ENCODE assay signal across 10 cellular contexts in the genomic region with DNA sequence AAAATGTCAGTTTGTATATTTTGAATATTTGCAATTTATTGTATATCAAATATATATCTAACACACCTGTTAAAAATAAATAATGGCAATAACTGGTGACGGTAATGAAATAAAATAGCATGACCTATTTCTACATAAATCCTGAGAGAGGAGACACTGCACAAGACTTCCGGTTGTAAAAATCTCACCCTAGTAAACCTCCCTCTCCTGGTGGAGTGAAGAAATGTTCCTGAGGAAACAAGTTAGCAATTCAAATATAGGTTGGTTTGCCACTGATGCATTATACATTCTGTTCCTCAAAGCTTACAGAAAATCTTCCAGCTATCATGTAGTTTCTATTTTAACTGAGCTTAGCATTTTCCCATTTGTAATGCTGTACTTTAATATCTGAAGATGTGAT.
A peak's percentile ranks its signal among the peaks of the same experiment; 100 is the strongest.
DNase-seq lines count a peak whose midpoint lies in the region; ATAC-seq, FAIRE-seq and TF ChIP-seq lines count a peak whose summit lies in the region.
"Had no signal": no experiment of that assay in that cellular context is flagged by ENCODE, and none has a peak within 500 bp of the region (broad histone marks: within the 10 kb centered on the region; RNA-seq: fewer than 3 reads in every experiment).

No MANE protein-coding gene starts in this region.

- H3K27ac ChIP-seq in esophagus squamous epithelium: no peak overlapping the region

- no peak for TF ChIP-seq POLR2A in GM12891 (IDR thresholded peaks at IDR 0.05; ENCODE audit: low read depth, low read length)
- no peak for TF ChIP-seq POLR2A in esophagus squamous epithelium (IDR thresholded peaks at IDR 0.05)

- H3K27me3 ChIP-seq in esophagus squamous epithelium: no peaks in the 10 kb centered on the region

- no peaks in the 10 kb centered on the region for H3K4me1 Mint-ChIP-seq in CD14-positive monocyte
- H3K4me1 Mint-ChIP-seq in glutamatergic neuron (ENCODE audit: low read depth, unreplicated experiment): peaks cover 3% of the 10 kb centered on the region
- no peaks in the 10 kb centered on the region for H3K4me1 Mint-ChIP-seq in natural killer cell treated with Interleukin-12 subunit alpha and Interleukin-12 subunit beta and Interleukin-15 and Interleukin-18, amount 100 ng/mL, for 72 hours (ENCODE audit: low read depth in 2 of 2)

- H3K9me3 Mint-ChIP-seq in CD14-positive monocyte: peaks cover 0 to 7% (median 0%) of the 10 kb centered on the region in 7 donors
- no peaks in the 10 kb centered on the region for H3K9me3 Mint-ChIP-seq in glutamatergic neuron (ENCODE audit: unreplicated experiment)
- peaks cover 9% of the 10 kb centered on the region for H3K9me3 Mint-ChIP-seq in natural killer cell treated with Interleukin-12 subunit alpha and Interleukin-12 subunit beta and Interleukin-15 and Interleukin-18, amount 100 ng/mL, for 72 hours

- H3K27me3 Mint-ChIP-seq in CD14-positive monocyte (ENCODE audit: low read depth in 3 of 3): peaks cover 1 to 2% (median 2%) of the 10 kb centered on the region in 3 donors
- H3K27me3 Mint-ChIP-seq in glutamatergic neuron (ENCODE audit: unreplicated experiment): no peaks in the 10 kb centered on the region
- no peaks in the 10 kb centered on the region for H3K27me3 Mint-ChIP-seq in natural killer cell treated with Interleukin-12 subunit alpha and Interleukin-12 subunit beta and Interleukin-15 and Interleukin-18, amount 100 ng/mL, for 72 hours

- H3K4me1 ChIP-seq in esophagus squamous epithelium: no peaks in the 10 kb centered on the region

- no peak overlapping the region for H3K27ac Mint-ChIP-seq in CD14-positive monocyte
- H3K27ac Mint-ChIP-seq in glutamatergic neuron (ENCODE audit: unreplicated experiment): no peak overlapping the region
- H3K27ac Mint-ChIP-seq in natural killer cell treated with Interleukin-12 subunit alpha and Interleukin-12 subunit beta and Interleukin-15 and Interleukin-18, amount 100 ng/mL, for 72 hours: no peak overlapping the region

- no peak overlapping the region for H3K4me3 ChIP-seq in esophagus squamous epithelium

- H3K9me3 ChIP-seq in esophagus squamous epithelium: no peaks in the 10 kb centered on the region

- ATAC-seq in natural killer cell treated with Interleukin-12 subunit alpha and Interleukin-12 subunit beta and Interleukin-15 and Interleukin-18, amount 100 ng/mL, for 72 hours: no peak

- TF ChIP-seq CTCF in CD14-positive monocyte (IDR thresholded peaks at IDR 0.05) (peak; percentile 36), glutamatergic neuron (IDR thresholded peaks at IDR 0.05; ENCODE audit: partially characterized antibody, unreplicated experiment) (peak; percentile 36), esophagus squamous epithelium (IDR thresholded peaks at IDR 0.05) (peak in 3 of 6 experiments; percentile 16 to 48 (median 32))

- H3K36me3 ChIP-seq in esophagus squamous epithelium: no peaks in the 10 kb centered on the region

- intact Hi-C loops in CD14-positive monocyte (cut with micrococcal nuclease): no loop called here
- intact Hi-C loops in esophagus squamous epithelium (cut with DNase I): no loop called here

- DNase-seq in CD14-positive monocyte (ENCODE audit: low spot score): no peak
- DNase-seq in HPDE6-E6E7 (ENCODE audit: extremely low spot score): peak; percentile 45
- DNase-seq in OCI-M1 (lab: John Stamatoyannopoulos, UW): peak; percentile 86
- DNase-seq in glutamatergic neuron: no peak
- DNase-seq in GM12891 (ENCODE audit: insufficient read length, low spot score): no peak
- DNase-seq in esophagus squamous epithelium (lab: John Stamatoyannopoulos, UW): no peak
- no peak for DNase-seq in natural killer cell treated with Interleukin-12 subunit alpha and Interleukin-12 subunit beta and Interleukin-15 and Interleukin-18, amount 100 ng/mL, for 72 hours (ENCODE audit: low spot score)
- DNase-seq in islet precursor cell: no peak
- DNase-seq: EL; stimulated activated CD4-positive, alpha-beta T cell treated with anti-CD3 and anti-CD28 coated beads, Interleukin-1b, Interleukin-23, amount 100 ng/mL, for 48 hours had no signal

- H3K4me3 Mint-ChIP-seq in CD14-positive monocyte (no peak overlapping the region), glutamatergic neuron (ENCODE audit: unreplicated experiment) (no peak overlapping the region)
- no peak overlapping the region for H3K4me3 Mint-ChIP-seq in natural killer cell treated with Interleukin-12 subunit alpha and Interleukin-12 subunit beta and Interleukin-15 and Interleukin-18, amount 100 ng/mL, for 72 hours

- WGBS in esophagus squamous epithelium, 2 donors: 34 to 44% methylated on average over 2 of the region's 2 CpGs

- FAIRE-seq in GM12891 (lab: Jason Lieb, UNC): no peak

- H3K36me3 Mint-ChIP-seq in CD14-positive monocyte (no peaks in the 10 kb centered on the region), glutamatergic neuron (ENCODE audit: unreplicated experiment) (no peaks in the 10 kb centered on the region)
- H3K36me3 Mint-ChIP-seq in natural killer cell treated with Interleukin-12 subunit alpha and Interleukin-12 subunit beta and Interleukin-15 and Interleukin-18, amount 100 ng/mL, for 72 hours: no peaks in the 10 kb centered on the region

TF ChIP-seq in GM12891, 5 proteins besides CTCF, POLR2A, EP300 and RAD21:
- TF ChIP-seq TAF1 (IDR thresholded peaks at IDR 0.05; ENCODE audit: low read depth, low read length) (no peak), POU2F2 (IDR thresholded peaks at IDR 0.05; ENCODE audit: low read depth, low read length) (no peak), SPI1 (IDR thresholded peaks at IDR 0.05; ENCODE audit: low read depth, low read length) (no peak), POLR2AphosphoS5 (IDR thresholded peaks at IDR 0.05; ENCODE audit: low read depth, low read length) (no peak), PAX5 (IDR thresholded peaks at IDR 0.05; ENCODE audit: insufficient read depth, low read length, severe bottlenecking) (no peak)

Comparison
In these comparisons a context has a peak if more than half of its experiments do, and no peak if none do; other contexts are left out.
1. DNase-seq: peak in HPDE6-E6E7 (single experiment) and OCI-M1 (single experiment); none in CD14-positive monocyte (single experiment), glutamatergic neuron (single experiment), GM12891 (single experiment), esophagus squamous epithelium (single experiment), natural killer cell treated with Interleukin-12 subunit alpha and Interleukin-12 subunit beta and Interleukin-15 and Interleukin-18, amount 100 ng/mL, for 72 hours (single experiment) and islet precursor cell (single experiment).